In the genomic region with DNA sequence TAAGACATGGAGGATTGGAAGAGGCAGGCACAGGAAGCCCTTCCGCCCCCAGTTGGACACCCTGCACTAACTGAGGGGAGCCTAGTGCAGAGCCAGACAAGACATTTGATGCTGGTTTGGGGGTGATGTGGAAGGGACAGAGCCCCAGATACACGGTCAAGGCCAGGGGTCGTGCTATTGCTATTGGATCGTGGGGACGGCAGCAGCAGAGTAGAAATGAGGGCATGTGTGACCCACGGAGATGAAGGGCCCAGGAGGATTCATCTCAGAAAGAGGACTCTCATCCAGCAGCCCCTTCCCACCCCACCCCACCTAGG, we compare ENCODE assay signal across 9 cellular contexts. TPM values are rescaled to one million over a fixed set of nuclear protein-coding genes. Genes with fewer than 3 reads are reported as not detected.
DNase-seq lines count a peak whose midpoint lies in the region; ATAC-seq and TF ChIP-seq lines count a peak whose summit lies in the region.
"Had no signal": no experiment of that assay in that cellular context is flagged by ENCODE, and none has a peak within 500 bp of the region (broad histone marks: within the 10 kb centered on the region; RNA-seq: fewer than 3 reads in every experiment).

No MANE protein-coding gene starts in this region.

- peaks cover 24% of the 10 kb centered on the region for H3K36me3 Mint-ChIP-seq in activated CD4-positive, alpha-beta T cell treated with anti-CD3 and anti-CD28 coated beads, Interleukin-2, amount 10 ng/mL, durations not matched to agents 24 days and 14 days (ENCODE audit: low read depth)

- H3K27ac Mint-ChIP-seq in activated CD4-positive, alpha-beta T cell treated with anti-CD3 and anti-CD28 coated beads, Interleukin-2, amount 10 ng/mL, durations not matched to agents 24 days and 14 days: peak overlapping the region; percentile 99

- H3K9me3 ChIP-seq in body of pancreas: no peaks in the 10 kb centered on the region
- H3K9me3 ChIP-seq in lung (ENCODE audit: control insufficient read depth in 2 of 2, insufficient read depth in 1 of 2, low read length in 1 of 2): no peaks in the 10 kb centered on the region
- no peaks in the 10 kb centered on the region for H3K9me3 ChIP-seq in testis

- H3K9me3 Mint-ChIP-seq in activated CD4-positive, alpha-beta T cell treated with anti-CD3 and anti-CD28 coated beads, Interleukin-2, amount 10 ng/mL, durations not matched to agents 24 days and 14 days: no peaks in the 10 kb centered on the region

- ATAC-seq in body of pancreas (no peak), lung (ENCODE audit: insufficient read depth, low FRiP score) (no peak)

- TF ChIP-seq POLR2A in body of pancreas (IDR thresholded peaks at IDR 0.05) (no peak), testis (IDR thresholded peaks at IDR 0.05) (no peak)

- peak; percentile 76 for DNase-seq in activated CD4-positive, alpha-beta T cell treated with anti-CD3 and anti-CD28 coated beads, Interleukin-2, amount 10 ng/mL, durations not matched to agents 24 days and 14 days
- DNase-seq in activated CD4-positive, alpha-beta T cell treated with anti-CD3 and anti-CD28 coated beads, Interleukin-2, amount 50 U/mL, for 4 hours: no peak
- DNase-seq in body of pancreas: peak in 1 of 4 donors; percentile 12
- no peak for DNase-seq in lung (ENCODE audit: low spot score)
- DNase-seq in testis: no peak
- DNase-seq in NCI-H1092 treated with DMSO at 0.1 percent for 48 hours (lab: John Stamatoyannopoulos, UW): no peak
- DNase-seq in cerebellum (ENCODE audit: low spot score): no peak
- DNase-seq in stimulated activated CD4-positive, alpha-beta T cell treated with anti-CD3 and anti-CD28 coated beads, Interleukin-2, amount 100 ng/mL, for 48 hours: no peak
- DNase-seq: trophoblast cell had no signal

- H3K27ac ChIP-seq in body of pancreas (peak overlapping the region; percentile 41 to 99 (median 99)), lung (ENCODE audit: low read depth in 1 of 2, low read length in 1 of 2) (peak overlapping the region; percentile 91 to 93), testis (peak overlapping the region; percentile 100)

- no peaks in the 10 kb centered on the region for H3K27me3 Mint-ChIP-seq in activated CD4-positive, alpha-beta T cell treated with anti-CD3 and anti-CD28 coated beads, Interleukin-2, amount 10 ng/mL, durations not matched to agents 24 days and 14 days

- H3K4me3 Mint-ChIP-seq in activated CD4-positive, alpha-beta T cell treated with anti-CD3 and anti-CD28 coated beads, Interleukin-2, amount 10 ng/mL, durations not matched to agents 24 days and 14 days: peak overlapping the region; percentile 92

- H3K4me3 ChIP-seq in body of pancreas: no peak overlapping the region
- no peak overlapping the region for H3K4me3 ChIP-seq in lung
- no peak overlapping the region for H3K4me3 ChIP-seq in testis

- WGBS in body of pancreas, 2 donors: 59 to 64% methylated on average over 5 to 6 of the region's 6 CpGs
- 73 to 83% methylated on average over 6 of the region's 6 CpGs for WGBS in lung, 2 donors
- 22 to 45% methylated on average over 6 of the region's 6 CpGs for WGBS in testis, 2 donors

- intact Hi-C loops in activated CD4-positive, alpha-beta T cell treated with anti-CD3 and anti-CD28 coated beads, Interleukin-2, amount 10 ng/mL, durations not matched to agents 24 days and 14 days (cut with micrococcal nuclease): loop anchor here (1.0 kb wide), 2 partner anchors 9 to 23 kb away; no protein-coding TSS in a partner anchor
- intact Hi-C loops in body of pancreas (cut with DNase I) (no loop called here), testis (cut with DNase I; ENCODE audit: low total_unique reads) (no loop called here)

- no peaks in the 10 kb centered on the region for H3K36me3 ChIP-seq in body of pancreas (replicated peaks in 1 of 2; ENCODE audit: insufficient read depth in 1 of 2, low read depth in 2 of 2)
- H3K36me3 ChIP-seq in lung (ENCODE audit: control insufficient read depth in 2 of 2, insufficient read depth in 2 of 2, low read length in 2 of 2): peaks cover 3 to 7% of the 10 kb centered on the region in 2 donors
- no peaks in the 10 kb centered on the region for H3K36me3 ChIP-seq in testis (ENCODE audit: low read depth, missing control alignments)

- H3K4me1 Mint-ChIP-seq in activated CD4-positive, alpha-beta T cell treated with anti-CD3 and anti-CD28 coated beads, Interleukin-2, amount 10 ng/mL, durations not matched to agents 24 days and 14 days: peaks cover 44% of the 10 kb centered on the region

- no peaks in the 10 kb centered on the region for H3K27me3 ChIP-seq in body of pancreas
- H3K27me3 ChIP-seq in lung (ENCODE audit: control insufficient read depth, insufficient read depth): no peaks in the 10 kb centered on the region
- H3K27me3 ChIP-seq in testis: no peaks in the 10 kb centered on the region

- no peak for TF ChIP-seq CTCF in body of pancreas (IDR thresholded peaks at IDR 0.05)
- no peak for TF ChIP-seq CTCF in lung (IDR thresholded peaks at IDR 0.05; ENCODE audit: control extremely low read depth, extremely low read depth)
- TF ChIP-seq CTCF in testis (IDR thresholded peaks at IDR 0.05): no peak

- peaks cover 32% of the 10 kb centered on the region for H3K4me1 ChIP-seq in body of pancreas
- H3K4me1 ChIP-seq in lung (ENCODE audit: control insufficient read depth in 2 of 2, insufficient read depth in 2 of 2, low read length in 2 of 2): peaks cover 10 to 20% of the 10 kb centered on the region in 2 donors
- H3K4me1 ChIP-seq in testis: peaks cover 36% of the 10 kb centered on the region

RNA-seq across cellular contexts. Expression of a gene that starts 2.0 kb away (rescaled TPM):
- 45.1 and 49.6 TPM in 2 replicates for total RNA-seq in activated CD4-positive, alpha-beta T cell treated with anti-CD3 and anti-CD28 coated beads, Interleukin-2, amount 10 ng/mL, durations not matched to agents 24 days and 14 days
- total RNA-seq in body of pancreas: 10 to 100 TPM; 16.3 to 26.4 TPM
- total RNA-seq in lung: 10 to 100 TPM; 33.9 to 76.2 TPM
- polyA plus RNA-seq in lung: 10 to 100 TPM; 45.4 to 46.2 TPM
- total RNA-seq in testis: 10 to 100 TPM; 66.3 to 76.5 TPM
- 116 TPM for polyA plus RNA-seq in testis (ENCODE audit: insufficient read depth, low read depth, low replicate concordance)
- total RNA-seq in cerebellum: 29.9 TPM

RNA-seq across cellular contexts. Expression of a gene that starts 11.4 kb away (rescaled TPM):
- total RNA-seq in activated CD4-positive, alpha-beta T cell treated with anti-CD3 and anti-CD28 coated beads, Interleukin-2, amount 10 ng/mL, durations not matched to agents 24 days and 14 days: 20.9 and 21.4 TPM in 2 replicates
- total RNA-seq in body of pancreas (10 to 100 TPM in 1 of 2 donors, 1 to 10 TPM in 1; 7.6 to 12.7 TPM), lung (10 to 100 TPM; 24.4 to 33.1 TPM), testis (10 to 100 TPM; 17.2 to 23.2 TPM), cerebellum (28.3 TPM)
- polyA plus RNA-seq in lung (10 to 100 TPM; 13.2 to 19.0 TPM), testis (ENCODE audit: insufficient read depth, low read depth, low replicate concordance) (31.8 TPM)

RNA-seq across cellular contexts. Expression of a gene that starts 12.6 kb away (rescaled TPM):
- 39.4 and 41.7 TPM in 2 replicates for total RNA-seq in activated CD4-positive, alpha-beta T cell treated with anti-CD3 and anti-CD28 coated beads, Interleukin-2, amount 10 ng/mL, durations not matched to agents 24 days and 14 days
- 10 to 100 TPM; 27.5 to 78.8 TPM for total RNA-seq in body of pancreas
- 100 to 1,000 TPM; 132 to 238 TPM for total RNA-seq in lung
- 100 to 1,000 TPM in 1 of 2 donors, 10 to 100 TPM in 1; 93.5 to 126 TPM for polyA plus RNA-seq in lung
- total RNA-seq in testis: 100 to 1,000 TPM in 1 of 2 donors, 10 to 100 TPM in 1; 96.0 to 119 TPM
- polyA plus RNA-seq in testis (ENCODE audit: insufficient read depth, low read depth, low replicate concordance): 55.1 TPM
- total RNA-seq in cerebellum: 7.7 TPM

RNA-seq across cellular contexts. Expression of a gene that starts 25.2 kb away (rescaled TPM):
- total RNA-seq in activated CD4-positive, alpha-beta T cell treated with anti-CD3 and anti-CD28 coated beads, Interleukin-2, amount 10 ng/mL, durations not matched to agents 24 days and 14 days: 4.7 and 5.7 TPM in 2 replicates
- total RNA-seq in body of pancreas (10 to 100 TPM; 11.9 to 16.2 TPM), lung (10 to 100 TPM in 1 of 2 donors, 1 to 10 TPM in 1; 5.3 to 10.8 TPM), testis (10 to 100 TPM in 1 of 2 donors, 1 to 10 TPM in 1; 8.7 to 10.4 TPM), cerebellum (3.1 TPM)
- polyA plus RNA-seq in lung (10 to 100 TPM in 1 of 2 donors, 1 to 10 TPM in 1; 5.6 to 10.5 TPM), testis (ENCODE audit: insufficient read depth, low read depth, low replicate concordance) (8.5 TPM)

RNA-seq across cellular contexts. Expression of a gene that starts 40.9 kb away (rescaled TPM):
- total RNA-seq in activated CD4-positive, alpha-beta T cell treated with anti-CD3 and anti-CD28 coated beads, Interleukin-2, amount 10 ng/mL, durations not matched to agents 24 days and 14 days: 1.5 and 2.1 TPM in 2 replicates
- total RNA-seq in body of pancreas (not detected), lung (under 1 TPM in 1 of 2 donors, not detected in 1; 0.55 TPM), testis (under 1 TPM in 1 of 2 donors, not detected in 1; 0.31 TPM), cerebellum (0.73 TPM)
- polyA plus RNA-seq in lung (under 1 TPM; 0.22 to 0.28 TPM), testis (ENCODE audit: insufficient read depth, low read depth, low replicate concordance) (0.25 TPM)
